In genomic region chr10:69965086-69965485, GRCh38 we compare ENCODE assay signal across 18 cellular contexts.
DNase-seq lines count a peak whose midpoint lies in the region; ATAC-seq lines count a peak whose summit lies in the region.
"Had no signal": no experiment of that assay in that cellular context is flagged by ENCODE, and none has a peak within 500 bp of the region (broad histone marks: within the 10 kb centered on the region; RNA-seq: fewer than 3 reads in every experiment).

No MANE protein-coding gene starts in this region.

- no peaks in the 10 kb centered on the region for H4K20me1 ChIP-seq in Karpas-422 (ENCODE audit: insufficient read depth, low read depth, low read length)

- no peak overlapping the region for H3K27ac ChIP-seq in Karpas-422 (ENCODE audit: low read length)

- no peaks in the 10 kb centered on the region for H3K36me3 ChIP-seq in Karpas-422 (ENCODE audit: insufficient read depth, low read length)

- ATAC-seq in left cardiac atrium (no peak), sciatic nerve (no peak), HG03432 (IDR thresholded peaks at IDR 0.05; ENCODE audit: unreplicated experiment) (no peak), GM19397 (IDR thresholded peaks at IDR 0.05; ENCODE audit: unreplicated experiment) (no peak)
- ATAC-seq: HCT116 had no signal

- peaks cover 15% of the 10 kb centered on the region for H3K4me1 ChIP-seq in Karpas-422 (ENCODE audit: low read length)

- peak; percentile 54 for DNase-seq in cardiac septum (ENCODE audit: low spot score)
- DNase-seq in left cardiac atrium: no peak
- peak; percentile 84 for DNase-seq in NCI-H146 treated with DMSO at 0.1 percent for 48 hours (lab: John Stamatoyannopoulos, UW; ENCODE audit: unreplicated experiment)
- peak; percentile 89 for DNase-seq in cerebellar cortex (ENCODE audit: low spot score)
- peak; percentile 37 for DNase-seq in sciatic nerve (ENCODE audit: low spot score)
- DNase-seq in Karpas-422: no peak
- DNase-seq: AML-193, COR-L47, KBM-7, NCI-H1436 treated with DMSO at 0.1 percent for 48 hours, NCI-H2107, NCI-H2227 treated with DMSO at 0.1 percent for 48 hours, NCI-H524, RPMI8226, SIG-M5 had no signal

- no peak overlapping the region for H3K4me2 ChIP-seq in Karpas-422 (ENCODE audit: low read depth, low read length, poor library complexity, severe bottlenecking)

- H3K79me2 ChIP-seq in Karpas-422 (ENCODE audit: low read length): no peaks in the 10 kb centered on the region

- no peaks in the 10 kb centered on the region for H3K9me3 ChIP-seq in Karpas-422 (ENCODE audit: low read length)

- no peaks in the 10 kb centered on the region for H3K27me3 ChIP-seq in Karpas-422 (ENCODE audit: low read length)

- intact Hi-C loops in cardiac septum (cut with DNase I) (no loop called here), left cardiac atrium (cut with DNase I) (no loop called here), sciatic nerve (cut with DNase I) (no loop called here)

- H2AFZ ChIP-seq in Karpas-422 (ENCODE audit: low read length): no peak overlapping the region

- no peaks in the 10 kb centered on the region for H3K9me2 ChIP-seq in Karpas-422 (replicated peaks; ENCODE audit: insufficient read depth, low read length)

- H3K9ac ChIP-seq in Karpas-422 (ENCODE audit: low read length): no peak overlapping the region

- no peak overlapping the region for H3K4me3 ChIP-seq in Karpas-422 (ENCODE audit: low read length)

Comparison
In these comparisons a context has a peak if more than half of its experiments do, and no peak if none do; other contexts are left out.
1. DNase-seq: peak in cardiac septum (single experiment), NCI-H146 treated with DMSO at 0.1 percent for 48 hours (single experiment), cerebellar cortex (single experiment) and sciatic nerve (single experiment); none in left cardiac atrium (single experiment) and Karpas-422 (single experiment).